ENCODE assay signal across 34 cellular contexts in genomic region chr14:65279510-65279909, GRCh38.
"Had no signal": no experiment of that assay in that cellular context is flagged by ENCODE, and none has a peak within 500 bp of the region (broad histone marks: within the 10 kb centered on the region; RNA-seq: fewer than 3 reads in every experiment).

No MANE protein-coding gene starts in this region.

- H3K27me3 Mint-ChIP-seq: activated B cell treated with CpG ODN at 0.5 μM for 24 hours; activated CD8-positive, alpha-beta T cell treated with anti-CD3 and anti-CD28 coated beads for 36 hours; activated naive CD4-positive, alpha-beta T cell treated with anti-CD3 and anti-CD28 coated beads, Interleukin-2, amount 50 U/mL, for 24 hours; activated naive CD8-positive, alpha-beta T cell treated with anti-CD3 and anti-CD28 coated beads for 36 hours; activated naive CD8-positive, alpha-beta T cell treated with anti-CD3 and anti-CD28 coated beads, Interleukin-2, amount 50 U/mL, for 24 hours; activated T-helper 17 cell treated with anti-CD3 and anti-CD28 coated beads, Interleukin-2, amount 50 U/mL, for 72 hours; brain; central memory CD8-positive, alpha-beta T cell; T-helper 17 cell had no signal

- H3K27ac ChIP-seq: adrenal gland, ascending aorta, breast epithelium, cardiac muscle cell, epithelial cell of prostate, esophagus squamous epithelium, gastroesophageal sphincter, heart right ventricle, WERI-Rb-1 had no signal

- H3K9me3 ChIP-seq: adrenal gland, breast epithelium, esophagus squamous epithelium, gastroesophageal sphincter had no signal

- H3K4me1 ChIP-seq: adrenal gland, ascending aorta, breast epithelium had no signal

- H3K27ac Mint-ChIP-seq: activated B cell treated with CpG ODN at 0.5 μM for 24 hours; activated CD8-positive, alpha-beta T cell treated with anti-CD3 and anti-CD28 coated beads for 36 hours; activated naive CD4-positive, alpha-beta T cell treated with anti-CD3 and anti-CD28 coated beads for 36 hours; activated naive CD4-positive, alpha-beta T cell treated with anti-CD3 and anti-CD28 coated beads, Interleukin-2, amount 50 U/mL, for 24 hours; activated naive CD8-positive, alpha-beta T cell treated with anti-CD3 and anti-CD28 coated beads for 36 hours; activated naive CD8-positive, alpha-beta T cell treated with anti-CD3 and anti-CD28 coated beads, Interleukin-2, amount 50 U/mL, for 24 hours; activated T-helper 17 cell treated with anti-CD3 and anti-CD28 coated beads, Interleukin-2, amount 50 U/mL, for 72 hours; brain; T-helper 17 cell; T-helper 2 cell treated with Interferon-gamma antibody and Interleukin-4, amounts not matched to agents 5 μg/mL and 100 μg/mL, for 36 hours had no signal

- DNase-seq: activated B cell treated with CpG ODN at 0.5 μM for 24 hours; activated CD4-positive, alpha-beta T cell treated with anti-CD3 and anti-CD28 coated beads for 48 hours; activated CD4-positive, alpha-beta T cell treated with anti-CD3 and anti-CD28 coated beads, Interleukin-2, amount 50 U/mL, for 1 hour; activated CD4-positive, alpha-beta T cell treated with anti-CD3 and anti-CD28 coated beads, Interleukin-2, amount 50 U/mL, for 48 hours; activated CD8-positive, alpha-beta memory T cell treated with anti-CD3 and anti-CD28 coated beads for 24 hours; activated CD8-positive, alpha-beta T cell treated with anti-CD3 and anti-CD28 coated beads for 36 hours; activated effector memory CD4-positive, alpha-beta T cell treated with anti-CD3 and anti-CD28 coated beads, Interleukin-2, amount 50 U/mL, for 16 hours; activated naive CD4-positive, alpha-beta T cell treated with anti-CD3 and anti-CD28 coated beads for 36 hours; activated naive CD8-positive, alpha-beta T cell treated with anti-CD3 and anti-CD28 coated beads for 36 hours; activated naive CD8-positive, alpha-beta T cell treated with anti-CD3 and anti-CD28 coated beads, Interleukin-2, amount 50 U/mL, for 24 hours; activated T-cell treated with anti-CD3 and anti-CD28 coated beads, Interleukin-2, amount 50 U/mL, for 4 hours; adrenal gland; amygdala; cortex of kidney; dermis blood vessel endothelial cell; effector CD8-positive, alpha-beta T cell; esophagus squamous epithelium; foreskin melanocyte; heart right ventricle; T-helper 1 cell; T-helper 17 cell; T1000; WERI-Rb-1 had no signal

- H3K36me3 Mint-ChIP-seq: activated naive CD4-positive, alpha-beta T cell treated with anti-CD3 and anti-CD28 coated beads, Interleukin-2, amount 50 U/mL, for 24 hours; activated naive CD8-positive, alpha-beta T cell treated with anti-CD3 and anti-CD28 coated beads for 36 hours had no signal

- H3K36me3 ChIP-seq: adrenal gland, ascending aorta, breast epithelium, cardiac muscle cell, esophagus squamous epithelium, gastroesophageal sphincter, heart right ventricle, WERI-Rb-1 had no signal

- H3K27me3 ChIP-seq: adrenal gland, ascending aorta, breast epithelium, cardiac muscle cell, esophagus squamous epithelium, gastroesophageal sphincter, heart right ventricle had no signal

- H3K4me3 Mint-ChIP-seq: activated B cell treated with CpG ODN at 0.5 μM for 24 hours; activated CD8-positive, alpha-beta T cell treated with anti-CD3 and anti-CD28 coated beads for 36 hours; activated naive CD4-positive, alpha-beta T cell treated with anti-CD3 and anti-CD28 coated beads for 36 hours; activated naive CD4-positive, alpha-beta T cell treated with anti-CD3 and anti-CD28 coated beads, Interleukin-2, amount 50 U/mL, for 24 hours; activated naive CD8-positive, alpha-beta T cell treated with anti-CD3 and anti-CD28 coated beads for 36 hours; activated naive CD8-positive, alpha-beta T cell treated with anti-CD3 and anti-CD28 coated beads, Interleukin-2, amount 50 U/mL, for 24 hours; activated T-cell treated with anti-CD3 and anti-CD28 coated beads, Interleukin-2, amount 50 U/mL, for 4 hours; activated T-helper 17 cell treated with anti-CD3 and anti-CD28 coated beads, Interleukin-2, amount 50 U/mL, for 72 hours; brain; central memory CD8-positive, alpha-beta T cell; T-helper 2 cell treated with Interferon-gamma antibody and Interleukin-4, amounts not matched to agents 5 μg/mL and 100 μg/mL, for 36 hours had no signal

- H3K9me3 Mint-ChIP-seq: activated B cell treated with CpG ODN at 0.5 μM for 24 hours; activated CD8-positive, alpha-beta T cell treated with anti-CD3 and anti-CD28 coated beads for 36 hours; activated naive CD4-positive, alpha-beta T cell treated with anti-CD3 and anti-CD28 coated beads for 36 hours; activated naive CD4-positive, alpha-beta T cell treated with anti-CD3 and anti-CD28 coated beads, Interleukin-2, amount 50 U/mL, for 24 hours; activated naive CD8-positive, alpha-beta T cell treated with anti-CD3 and anti-CD28 coated beads for 36 hours; activated naive CD8-positive, alpha-beta T cell treated with anti-CD3 and anti-CD28 coated beads, Interleukin-2, amount 50 U/mL, for 24 hours; activated T-cell treated with anti-CD3 and anti-CD28 coated beads, Interleukin-2, amount 50 U/mL, for 4 hours; activated T-helper 17 cell treated with anti-CD3 and anti-CD28 coated beads, Interleukin-2, amount 50 U/mL, for 72 hours; central memory CD8-positive, alpha-beta T cell; T-helper 2 cell treated with Interferon-gamma antibody and Interleukin-4, amounts not matched to agents 5 μg/mL and 100 μg/mL, for 36 hours had no signal

- ATAC-seq: activated CD4-positive, CD25-positive, alpha-beta regulatory T cell treated with anti-CD3 and anti-CD28 coated beads, Interleukin-2, amount 50 U/mL, for 24 hours; activated CD8-positive, alpha-beta T cell treated with anti-CD3 and anti-CD28 coated beads for 36 hours; activated naive CD8-positive, alpha-beta T cell treated with anti-CD3 and anti-CD28 coated beads, Interleukin-2, amount 50 U/mL, for 24 hours; activated T-cell treated with anti-CD3 and anti-CD28 coated beads, Interleukin-2, amount 50 U/mL, for 4 hours; activated T-helper 17 cell treated with anti-CD3 and anti-CD28 coated beads, Interleukin-2, amount 50 U/mL, for 72 hours; gastroesophageal sphincter; heart right ventricle; T-helper 17 cell had no signal

- H3K4me3 ChIP-seq: adrenal gland, ascending aorta, breast epithelium, cardiac muscle cell, esophagus squamous epithelium, gastroesophageal sphincter, heart right ventricle had no signal
